1 cellular context compared by ENCODE assay signal in genomic region chr19:1490020-1490310, GRCh38.
TF ChIP-seq lines count a peak whose summit lies in the region.

No MANE protein-coding gene starts in this region.

TF ChIP-seq in GM12878, 131 proteins besides CTCF, POLR2A, EP300 and RAD21:
- 0 out of 2 replicates have a peak, but pooled peaks have one; percentile 43 for TF ChIP-seq DPF2 (IDR thresholded peaks at IDR 0.05)
- TF ChIP-seq KLF5 (IDR thresholded peaks at IDR 0.05; ENCODE audit: partially characterized antibody), result no peak
- peak; percentile 31; the same call in 1 of the 2 replicates for TF ChIP-seq IKZF1 (conservative IDR thresholded peaks at IDR 0.05)
- TF ChIP-seq HDGF (IDR thresholded peaks at IDR 0.05), result no peak
- no peak for TF ChIP-seq EED (IDR thresholded peaks at IDR 0.05; ENCODE audit: low read depth)
- no peak for TF ChIP-seq MXI1 (IDR thresholded peaks at IDR 0.05; ENCODE audit: low read depth, low read length)
- TF ChIP-seq ZZZ3 (IDR thresholded peaks at IDR 0.05; ENCODE audit: control insufficient read depth, insufficient read length, low read depth), result no peak
- TF ChIP-seq ZNF207 (IDR thresholded peaks at IDR 0.05; ENCODE audit: borderline replicate concordance), result no peak
TF ChIP-seq in GM12878: peak in this region for 2.
